In the genomic region with DNA sequence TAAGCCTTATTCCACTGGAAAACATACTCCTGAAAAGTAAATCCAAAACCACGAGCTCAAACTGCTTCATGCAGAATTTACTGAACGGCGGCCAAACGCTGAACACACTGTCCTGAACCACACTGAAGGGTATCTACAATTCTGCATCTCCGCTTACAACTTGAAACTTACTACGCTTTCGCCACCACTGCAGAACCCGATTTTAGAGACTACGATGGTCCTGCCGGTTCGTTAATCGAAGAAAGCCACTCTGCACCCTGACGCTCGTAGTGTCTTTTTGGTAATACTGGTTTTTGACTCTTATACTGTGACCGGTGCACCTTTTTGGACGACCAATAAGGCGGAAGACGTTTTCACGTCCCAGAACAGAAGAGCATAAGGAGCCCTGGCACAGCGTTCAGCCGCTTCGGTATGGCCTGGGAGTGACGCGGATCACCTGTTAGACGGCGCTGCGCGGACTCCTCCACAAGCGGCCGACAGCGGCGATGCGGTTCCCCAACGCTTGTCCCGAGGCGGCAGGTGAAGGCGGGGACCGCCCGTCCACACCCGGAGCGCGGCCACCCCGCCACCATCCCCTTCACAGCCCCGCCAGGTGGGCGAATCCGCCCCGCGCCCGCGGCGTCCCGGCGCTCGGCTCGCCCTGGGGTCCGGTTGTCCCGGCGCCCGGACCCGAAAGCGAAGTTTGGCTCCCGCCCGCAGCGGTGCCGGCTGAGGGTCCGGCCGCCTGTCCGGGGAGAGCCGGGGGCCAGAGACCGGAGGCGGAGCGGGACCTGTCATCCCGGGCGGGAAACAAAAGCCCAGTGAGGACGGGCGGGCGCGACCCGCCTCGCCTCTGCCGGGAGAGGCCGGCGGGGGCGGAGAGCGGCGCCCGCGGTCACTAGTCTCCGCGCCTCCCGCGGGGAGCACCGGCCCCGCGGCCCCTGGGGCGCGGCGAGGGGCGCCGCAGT, we compare ENCODE assay signal across 8 cellular contexts. TPM values are rescaled to one million over a fixed set of nuclear protein-coding genes. Genes with fewer than 3 reads are reported as not detected.
DNase-seq lines count a peak whose midpoint lies in the region; ATAC-seq and TF ChIP-seq lines count a peak whose summit lies in the region.

No MANE protein-coding gene starts in this region.

- H3K79me2 ChIP-seq in hepatocyte: peaks cover 46% of the 10 kb centered on the region

- no peak for TF ChIP-seq CTCF in hepatocyte (IDR thresholded peaks at IDR 0.05; ENCODE audit: poor library complexity)

- H3K9me2 ChIP-seq in hepatocyte (replicated peaks; ENCODE audit: insufficient read depth): no peaks in the 10 kb centered on the region

- H4K20me1 ChIP-seq in hepatocyte (ENCODE audit: insufficient read depth, poor library complexity, severe bottlenecking): peaks cover 18% of the 10 kb centered on the region

- peak overlapping the region; percentile 86 for H3K27ac ChIP-seq in hepatocyte

- 1% methylated on average over 94 of the region's 100 CpGs for WGBS in hepatocyte (ENCODE audit: low lambda C conversion rate, missing lambda C conversion rate)

- H3K27me3 ChIP-seq in adipocyte (replicated peaks; ENCODE audit: control insufficient read depth, insufficient read depth, low read length) (no peaks in the 10 kb centered on the region), hepatocyte (no peaks in the 10 kb centered on the region)

- peak overlapping the region; percentile 89 for H3K4me3 ChIP-seq in adipocyte (ENCODE audit: low read length)
- peak overlapping the region; percentile 93 for H3K4me3 ChIP-seq in hepatocyte

- peak overlapping the region; percentile 93 for H3K4me2 ChIP-seq in hepatocyte

- ATAC-seq in GM21390 (IDR thresholded peaks at IDR 0.05; ENCODE audit: unreplicated experiment): peak; percentile 42
- ATAC-seq in SK-N-SH treated with all-trans-retinoic acid at 6 μM for 48 hours: peak; percentile 66

- DNase-seq in DMS 273 (lab: John Stamatoyannopoulos, UW; ENCODE audit: unreplicated experiment): peak; percentile 82
- peak in 54 of 76 experiments; percentile 26 to 83 (median 59) for DNase-seq in HUDEP-2 (lab: John Stamatoyannopoulos, UW; ENCODE audit: unreplicated experiment in 76 of 76)
- peak; percentile 68 for DNase-seq in adipocyte (ENCODE audit: low read depth)
- peak; percentile 67 for DNase-seq in hepatocyte (ENCODE audit: low spot score)
- peak; percentile 21 for DNase-seq in putamen (ENCODE audit: low spot score)
- DNase-seq in foreskin melanocyte: no peak

- peak overlapping the region; percentile 92 for H3K9ac ChIP-seq in adipocyte (ENCODE audit: low read length)

- H3K9me3 ChIP-seq in adipocyte (ENCODE audit: control insufficient read depth, low read length) (no peaks in the 10 kb centered on the region), hepatocyte (ENCODE audit: low read depth) (no peaks in the 10 kb centered on the region)

- H2AFZ ChIP-seq in hepatocyte: peak overlapping the region; percentile 82

- H3K4me1 ChIP-seq in adipocyte (ENCODE audit: control insufficient read depth, insufficient read depth, low read length) (peaks cover 29% of the 10 kb centered on the region), hepatocyte (ENCODE audit: insufficient read depth) (no peaks in the 10 kb centered on the region)

- H3K36me3 ChIP-seq in adipocyte (ENCODE audit: control insufficient read depth, insufficient read depth, low read length, severe bottlenecking): peaks cover 20% of the 10 kb centered on the region
- H3K36me3 ChIP-seq in hepatocyte (replicated peaks; ENCODE audit: insufficient read depth, low read depth): no peaks in the 10 kb centered on the region

TF ChIP-seq in SK-N-SH treated with all-trans-retinoic acid at 6 μM for 48 hours, 23 proteins besides CTCF, POLR2A, EP300 and RAD21:
- TF ChIP-seq TOX (CRISPR knock-in tag; IDR thresholded peaks at IDR 0.05; ENCODE audit: borderline replicate concordance) (no peak), BACH2 (CRISPR knock-in tag; IDR thresholded peaks at IDR 0.05; ENCODE audit: borderline replicate concordance) (no peak), ZFP3 (CRISPR knock-in tag; IDR thresholded peaks at IDR 0.05) (0 out of 2 replicates have a peak, but pooled peaks have one; percentile 52), PPARA (CRISPR knock-in tag; IDR thresholded peaks at IDR 0.05; ENCODE audit: borderline replicate concordance) (no peak)

RNA-seq across cellular contexts. Expression of gene FKBP5, which starts 0.8 kb away (rescaled TPM):
- 73.6 and 78.8 TPM in 2 replicates for total RNA-seq in hepatocyte
- 233 and 254 TPM in 2 replicates for polyA plus RNA-seq in hepatocyte

RNA-seq across cellular contexts. Expression of gene ARMC12, which starts 48.9 kb away (rescaled TPM):
- total RNA-seq in hepatocyte: 0.83 and 1.4 TPM in 2 replicates
- polyA plus RNA-seq in hepatocyte: 2.5 and 3.2 TPM in 2 replicates
